1 cellular context compared by ENCODE assay signal in the genomic region with DNA sequence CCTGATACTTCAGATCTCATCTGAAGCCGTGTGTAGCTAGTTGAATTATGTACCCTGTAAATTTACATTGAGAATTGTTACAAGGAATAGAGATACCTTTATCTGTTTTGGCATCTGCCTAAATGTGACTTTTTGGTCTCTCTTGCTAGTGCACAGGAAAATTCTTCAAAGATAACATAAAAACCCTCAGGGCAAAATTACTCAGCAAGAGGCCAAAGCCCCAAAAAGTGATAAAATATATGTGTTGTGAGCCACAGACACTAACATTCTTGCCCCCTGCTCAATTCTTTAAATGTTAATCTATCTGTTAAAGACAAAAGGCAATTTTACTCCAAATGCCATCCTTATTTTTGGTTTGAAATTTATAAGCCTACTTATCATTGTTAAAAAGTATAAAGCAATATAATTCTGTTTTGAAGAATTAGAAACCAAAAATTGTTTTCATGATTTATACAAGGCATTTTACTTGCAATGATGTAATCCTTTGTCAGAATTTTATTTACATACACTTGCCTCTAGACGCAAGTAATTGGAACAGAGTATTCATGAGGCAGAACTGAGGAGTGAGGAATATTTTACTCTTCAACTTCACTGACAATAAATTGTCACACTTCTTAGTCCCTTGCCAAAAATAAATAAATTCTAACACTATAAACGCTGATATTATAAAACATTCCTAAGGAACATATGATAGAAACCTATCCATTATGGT.
TF ChIP-seq lines count a peak whose summit lies in the region.

No MANE protein-coding gene starts in this region.

TF ChIP-seq in IMR-90, 13 proteins besides CTCF, POLR2A, EP300 and RAD21 (continued from another document):
- TF ChIP-seq FOS (IDR thresholded peaks at IDR 0.05; ENCODE audit: low read depth, low read length) (no peak), MAZ (IDR thresholded peaks at IDR 0.05; ENCODE audit: borderline replicate concordance, low read depth, low read length) (no peak)
